ENCODE assay signal across 11 cellular contexts in the genomic region with DNA sequence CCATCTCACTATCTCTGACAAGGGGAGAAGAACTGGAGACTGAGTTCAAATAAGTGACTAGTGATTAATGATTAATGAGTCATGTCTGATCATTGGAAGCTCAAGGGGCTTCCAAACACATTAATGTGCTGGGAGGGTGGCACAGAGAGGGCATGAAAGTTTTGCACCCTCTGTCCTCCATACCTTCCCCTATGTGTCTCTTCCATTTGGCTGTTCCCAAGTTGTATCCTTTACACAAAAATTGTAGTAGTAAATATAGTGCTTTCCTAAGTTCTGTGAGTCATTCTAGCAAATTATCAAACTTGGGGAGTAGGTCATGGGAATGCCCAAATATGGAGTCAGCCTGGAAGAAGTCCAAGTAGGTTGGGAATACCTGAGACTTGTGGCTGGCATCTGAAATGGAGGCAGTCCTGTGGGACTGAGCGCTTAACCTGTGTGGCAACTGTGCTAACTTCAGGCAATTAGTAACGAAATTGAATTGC. TPM values are rescaled to one million over a fixed set of nuclear protein-coding genes. Genes with fewer than 3 reads are reported as not detected.
A peak's percentile ranks its signal among the peaks of the same experiment; 100 is the strongest.
DNase-seq lines count a peak whose midpoint lies in the region; ATAC-seq, FAIRE-seq and TF ChIP-seq lines count a peak whose summit lies in the region.
"Had no signal": no experiment of that assay in that cellular context is flagged by ENCODE, and none has a peak within 500 bp of the region (broad histone marks: within the 10 kb centered on the region; RNA-seq: fewer than 3 reads in every experiment).

No MANE protein-coding gene starts in this region.

- H3K4me3 ChIP-seq in A549 (0 out of 3 replicates have a peak overlapping the region, but pooled peaks have one; percentile 69), HEK293 (ENCODE audit: low read depth, low read length) (no peak overlapping the region; the same call in 1 of the 2 replicates), K562 (no peak overlapping the region), kidney (ENCODE audit: low read length in 2 of 2) (peak overlapping the region in 1 of 2 donors; percentile 26)
- H3K4me3 ChIP-seq: uterus had no signal

- peaks cover 87% of the 10 kb centered on the region for H3K79me2 ChIP-seq in K562 (ENCODE audit: control insufficient read depth, insufficient read depth, low read length)

- 6% methylated on average over 2 of the region's 2 CpGs for WGBS in A549 (ENCODE audit: missing lambda C conversion rate)
- 39% methylated on average over 2 of the region's 2 CpGs for WGBS in K562 (ENCODE audit: insufficient coverage, low coverage, missing lambda C conversion rate)

- peak overlapping the region; percentile 80 to 83 for H3K27ac ChIP-seq in A549
- H3K27ac ChIP-seq in HEK293 (ENCODE audit: extremely low read depth, low read depth, low read length): no peak overlapping the region; the same call in 1 of the 2 replicates
- H3K27ac ChIP-seq in K562 (ENCODE audit: extremely low read depth, low read depth, low read length): peak overlapping the region; percentile 62
- peak overlapping the region; percentile 30 to 60 for H3K27ac ChIP-seq in kidney (ENCODE audit: low read depth in 2 of 2, low read length in 2 of 2)
- H3K27ac ChIP-seq: uterus had no signal

- H4K20me1 ChIP-seq in K562 (replicated peaks; ENCODE audit: control insufficient read depth, insufficient read depth, low read length): no peaks in the 10 kb centered on the region

- H3K9ac ChIP-seq in K562 (ENCODE audit: insufficient read depth in 1 of 2, low read depth in 2 of 2, low read length in 2 of 2): peak overlapping the region in 1 of 2 experiments; percentile 13; a peak in 1 of 4 replicates
- no peak overlapping the region for H3K9ac ChIP-seq in kidney (ENCODE audit: low read length in 2 of 2)

- peak in 1 of 2 experiments; percentile 89 for DNase-seq in A549 (ENCODE audit: low read depth in 1 of 2, low spot score in 1 of 2)
- DNase-seq in K562 (ENCODE audit: extremely low read depth in 1 of 4, low spot score in 3 of 4): peak in 1 of 4 experiments; percentile 67
- DNase-seq in kidney: no peak
- DNase-seq in NCI-H82 (lab: John Stamatoyannopoulos, UW): no peak
- no peak for DNase-seq in Kasumi-1 (lab: John Stamatoyannopoulos, UW)
- no peak for DNase-seq in NCI-H187 treated with DMSO at 0.1 percent for 48 hours (lab: John Stamatoyannopoulos, UW)
- DNase-seq: effector CD4-positive, alpha-beta T cell; NCI-H1092 treated with DMSO at 0.1 percent for 48 hours; uterus had no signal

- CTCF ChIA-PET in A549 (lab: Yijun Ruan, JAX) (no interaction called here), HEK293 (lab: Yijun Ruan, JAX) (interaction anchor here (0.9 kb wide), 1 partner anchor 19 kb away, joined by 3 read pairs; no protein-coding TSS in a partner anchor), K562 (lab: Yijun Ruan, JAX; ENCODE audit: low intra/inter-chr PET ratio) (no interaction called here)

- POLR2A ChIA-PET in A549 (lab: Yijun Ruan, JAX): no interaction called here
- POLR2A ChIA-PET in HEK293 (lab: Yijun Ruan, JAX): no interaction called here
- POLR2A ChIA-PET in K562 (lab: Yijun Ruan, JAX): interaction anchor here (0.6 kb wide), 1 partner anchor 139 kb away, joined by 3 read pairs; no protein-coding TSS in a partner anchor

- peak overlapping the region; percentile 82 for H3K4me2 ChIP-seq in A549
- H3K4me2 ChIP-seq in K562 (ENCODE audit: insufficient read depth, low read length): peak overlapping the region; percentile 67

- H3K9me3 ChIP-seq in A549 (no peaks in the 10 kb centered on the region), HEK293 (ENCODE audit: control insufficient read depth, insufficient read depth, low read depth, low read length) (no peaks in the 10 kb centered on the region), K562 (replicated peaks; ENCODE audit: control insufficient read depth, insufficient read depth, low read depth, low read length) (no peaks in the 10 kb centered on the region), kidney (ENCODE audit: control insufficient read depth in 1 of 2, low read length in 2 of 2) (no peaks in the 10 kb centered on the region)
- H3K9me3 ChIP-seq: uterus had no signal

- H3K4me1 ChIP-seq in A549 (peaks cover 41% of the 10 kb centered on the region), HEK293 (ENCODE audit: control insufficient read depth, insufficient read depth, low read length) (no peaks in the 10 kb centered on the region), K562 (replicated peaks in 1 of 2; ENCODE audit: control insufficient read depth in 2 of 2, insufficient read depth in 2 of 2, low read length in 2 of 2) (peaks cover 4 to 16% of the 10 kb centered on the region in 2 experiments; a peak in 4 of 5 replicates), kidney (ENCODE audit: control insufficient read depth in 1 of 2, insufficient read depth in 1 of 2, low read depth in 1 of 2, low read length in 2 of 2) (peaks cover 0 to 4% of the 10 kb centered on the region in 2 donors)
- H3K4me1 ChIP-seq: uterus had no signal

- TF ChIP-seq RAD21 in A549 (conservative IDR thresholded peaks at IDR 0.05 in 1 of 2, IDR thresholded peaks at IDR 0.05 in 1 of 2) (no peak), K562 (CRISPR knock-in tag; conservative IDR thresholded peaks at IDR 0.05 in 1 of 2, IDR thresholded peaks at IDR 0.05 in 1 of 2) (no peak)

- TF ChIP-seq CTCF in A549 (IDR thresholded peaks at IDR 0.05) (no peak), HEK293 (tag by site-specific recombination; IDR thresholded peaks at IDR 0.05) (no peak), K562 (IDR thresholded peaks at IDR 0.05 in 2 of 3, conservative IDR thresholded peaks at IDR 0.05 in 1 of 3; ENCODE audit: insufficient read depth in 2 of 3, low read depth in 1 of 3, low read length in 3 of 3) (no peak), kidney (IDR thresholded peaks at IDR 0.05; ENCODE audit: borderline replicate concordance, extremely low read depth, insufficient read depth) (no peak)

- H3K36me3 ChIP-seq in HEK293 (ENCODE audit: control insufficient read depth in 2 of 2, insufficient read depth in 1 of 2, low read length in 2 of 2) (peaks cover 0 to 2% of the 10 kb centered on the region in 2 experiments; a peak in 1 of 3 replicates), K562 (ENCODE audit: control insufficient read depth, insufficient read depth, low read length) (peaks cover 2% of the 10 kb centered on the region; the same call in 1 of the 3 replicates), kidney (ENCODE audit: control insufficient read depth in 1 of 2, insufficient read depth in 2 of 2, low read length in 2 of 2) (no peaks in the 10 kb centered on the region)
- H3K36me3 ChIP-seq: uterus had no signal

- FAIRE-seq in A549 (lab: Jason Lieb, UNC) (no peak), K562 (lab: Jason Lieb, UNC) (peak; percentile 11), kidney (lab: Jason Lieb, UNC) (peak; percentile 65)

- H2AFZ ChIP-seq in K562 (ENCODE audit: low read depth, low read length): peak overlapping the region; percentile 57

- no peak for TF ChIP-seq POLR2A in A549 (IDR thresholded peaks at IDR 0.05; ENCODE audit: low read length)
- TF ChIP-seq POLR2A in K562 (conservative IDR thresholded peaks at IDR 0.05): no peak

- TF ChIP-seq EP300 in A549 (IDR thresholded peaks at IDR 0.05) (no peak), K562 (IDR thresholded peaks at IDR 0.05; ENCODE audit: low read length) (no peak)

- intact Hi-C loops in K562 (cut with micrococcal nuclease): no loop called here
- intact Hi-C loops in kidney (cut with DNase I): no loop called here

- no TSS peak for BruUV-seq in K562 (replicated peaks; lab: Mats Ljungman, UMichigan)

- H3K27me3 ChIP-seq in K562 (ENCODE audit: control insufficient read depth in 2 of 2, insufficient read depth in 2 of 2, low read length in 2 of 2): no peaks in the 10 kb centered on the region
- H3K27me3 ChIP-seq: uterus had no signal

- ATAC-seq in A549 (peak; percentile 6 to 35; a peak in 5 of 6 replicates), K562 (peak; percentile 1; the same call in 2 of the 3 replicates), GM18873 (IDR thresholded peaks at IDR 0.05; ENCODE audit: low FRiP score, unreplicated experiment) (no peak)

- in situ Hi-C loops in K562 (cut with MboI): no loop called here

- no peaks in the 10 kb centered on the region for H3K9me1 ChIP-seq in K562 (ENCODE audit: control insufficient read depth, insufficient read depth, low read length)

RNA-seq across cellular contexts. Expression of gene FAM200B, which starts 4.1 kb away (rescaled TPM):
- polyA plus RNA-seq in A549 (2011; rRNA removed): 32.7 and 40.8 TPM in 2 replicates
- 18.8 and 21.4 TPM in 2 replicates for polyA plus RNA-seq in A549 (2012; cell fraction: cytosol; rRNA removed)
- 6.7 and 14.4 TPM in 2 replicates for polyA plus RNA-seq in A549 (2012; cell fraction: nucleus; rRNA removed)
- polyA plus RNA-seq in A549 (2017; fragmentation: RNase III; extraction: RNeasy Plus Mini Kit Qiagen cat#74134 plus additional on column Dnase treatment): 40.9 to 41.9 TPM (median 41.6 TPM) in 3 replicates
- polyA minus RNA-seq in A549 (2011; rRNA and poly(A)+ RNA removed): 4.5 and 4.8 TPM in 2 replicates
- total RNA-seq in K562 (2011; cell fraction: chromatin; rRNA removed; ENCODE audit: low replicate concordance): 8.1 and 22.4 TPM in 2 replicates
- 4.8 and 5.4 TPM in 2 replicates for total RNA-seq in K562 (2011; cell fraction: nucleolus; rRNA removed)
- total RNA-seq in K562 (2011; cell fraction: nucleoplasm; rRNA removed): 8.8 and 11.5 TPM in 2 replicates
- total RNA-seq in K562 (2014; rRNA removed): 17.4 and 21.3 TPM in 2 replicates
- 25.5 and 31.8 TPM in 2 replicates for total RNA-seq in K562 (2014; rRNA removed; fragmentation: Illumina TruSeq; extraction: Trizol)
- total RNA-seq in K562 (2015; rRNA removed; fragmentation: Illumina TruSeq; extraction: Trizol): 33.4 and 36.3 TPM in 2 replicates
- total RNA-seq in K562 (2021): 23.2 and 25.4 TPM in 2 replicates
- polyA plus RNA-seq in K562 (2011; rRNA removed): 21.9 and 22.6 TPM in 2 replicates
- polyA plus RNA-seq in K562 (2011; cell fraction: cytosol; rRNA removed): 5.5 and 12.1 TPM in 2 replicates
- 25.6 and 39.2 TPM in 2 replicates for polyA plus RNA-seq in K562 (2011; cell fraction: nucleus; rRNA removed)
- polyA plus RNA-seq in K562 (2012): 44.3 and 49.2 TPM in 2 replicates
- polyA plus RNA-seq in K562 (2014; fragmentation: Illumina TruSeq; extraction: Trizol): 39.1 and 48.0 TPM in 2 replicates
- polyA plus RNA-seq in K562 (2014; fragmentation: Nextera tagmentation; extraction: Ambion mirVana): 10 to 100 TPM; 23.2 to 27.6 TPM
- polyA plus RNA-seq in K562 (2014; rRNA removed): 23.3 and 30.3 TPM in 2 replicates
- 12.2 and 17.3 TPM in 2 replicates for polyA minus RNA-seq in K562 (2011; rRNA and poly(A)+ RNA removed)
- polyA minus RNA-seq in K562 (2011; cell fraction: cytosol; rRNA and poly(A)+ RNA removed): 5.6 and 8.2 TPM in 2 replicates
- polyA minus RNA-seq in K562 (2011; cell fraction: nucleus; rRNA and poly(A)+ RNA removed): 14.4 and 34.0 TPM in 2 replicates
- 44.0 TPM for total RNA-seq in kidney
- 115 TPM for polyA plus RNA-seq in kidney (ENCODE audit: insufficient read depth, low read depth, low replicate concordance)

RNA-seq across cellular contexts. Expression of gene FBXL5, which starts 22.4 kb away (rescaled TPM):
- polyA plus RNA-seq in A549 (2011; rRNA removed) (33.0 and 45.4 TPM in 2 replicates), A549 (2017; fragmentation: RNase III; extraction: RNeasy Plus Mini Kit Qiagen cat#74134 plus additional on column Dnase treatment) (44.2 to 46.7 TPM (median 44.2 TPM) in 3 replicates), K562 (2011; rRNA removed) (24.3 and 26.5 TPM in 2 replicates), K562 (2014; fragmentation: Illumina TruSeq; extraction: Trizol) (13.2 and 15.9 TPM in 2 replicates), K562 (2014; fragmentation: Nextera tagmentation; extraction: Ambion mirVana) (10 to 100 TPM in 1 of 2 experiments, 1 to 10 TPM in 1; 6.0 to 10.8 TPM), K562 (2014; rRNA removed) (15.5 and 28.9 TPM in 2 replicates), kidney (ENCODE audit: insufficient read depth, low read depth, low replicate concordance) (98.4 TPM)
- 13.0 and 14.3 TPM in 2 replicates for polyA plus RNA-seq in A549 (2012; cell fraction: cytosol; rRNA removed)
- 6.4 and 10.1 TPM in 2 replicates for polyA plus RNA-seq in A549 (2012; cell fraction: nucleus; rRNA removed)
- polyA minus RNA-seq in A549 (2011; rRNA and poly(A)+ RNA removed): 31.1 and 35.3 TPM in 2 replicates
- total RNA-seq in K562 (2011; cell fraction: chromatin; rRNA removed; ENCODE audit: low replicate concordance): 35.4 and 67.8 TPM in 2 replicates
- 35.7 and 50.1 TPM in 2 replicates for total RNA-seq in K562 (2011; cell fraction: nucleolus; rRNA removed)
- total RNA-seq in K562 (2011; cell fraction: nucleoplasm; rRNA removed): 48.0 and 50.8 TPM in 2 replicates
- total RNA-seq in K562 (2014; rRNA removed) (32.1 and 37.9 TPM in 2 replicates), K562 (2014; rRNA removed; fragmentation: Illumina TruSeq; extraction: Trizol) (25.3 and 27.9 TPM in 2 replicates), K562 (2015; rRNA removed; fragmentation: Illumina TruSeq; extraction: Trizol) (29.0 and 35.2 TPM in 2 replicates), K562 (2021) (22.1 and 23.5 TPM in 2 replicates), kidney (95.3 TPM)
- polyA plus RNA-seq in K562 (2011; cell fraction: cytosol; rRNA removed): 10.0 and 12.9 TPM in 2 replicates
- 25.4 and 27.0 TPM in 2 replicates for polyA plus RNA-seq in K562 (2011; cell fraction: nucleus; rRNA removed)
- 16.8 and 33.6 TPM in 2 replicates for polyA plus RNA-seq in K562 (2012)
- 37.8 and 49.9 TPM in 2 replicates for polyA minus RNA-seq in K562 (2011; rRNA and poly(A)+ RNA removed)
- polyA minus RNA-seq in K562 (2011; cell fraction: cytosol; rRNA and poly(A)+ RNA removed): 11.3 and 16.2 TPM in 2 replicates
- polyA minus RNA-seq in K562 (2011; cell fraction: nucleus; rRNA and poly(A)+ RNA removed): 46.7 and 68.4 TPM in 2 replicates

RNA-seq across cellular contexts. Expression of gene BST1, which starts 25.3 kb away (rescaled TPM):
- polyA plus RNA-seq in A549 (2011; rRNA removed): 11.7 and 13.6 TPM in 2 replicates
- 9.0 and 11.6 TPM in 2 replicates for polyA plus RNA-seq in A549 (2012; cell fraction: cytosol; rRNA removed)
- 7.1 and 9.3 TPM in 2 replicates for polyA plus RNA-seq in A549 (2012; cell fraction: nucleus; rRNA removed)
- 16.0 to 18.3 TPM (median 16.4 TPM) in 3 replicates for polyA plus RNA-seq in A549 (2017; fragmentation: RNase III; extraction: RNeasy Plus Mini Kit Qiagen cat#74134 plus additional on column Dnase treatment)
- 2.8 and 3.9 TPM in 2 replicates for polyA minus RNA-seq in A549 (2011; rRNA and poly(A)+ RNA removed)
- not detected in 2 replicates for total RNA-seq in K562 (2011; cell fraction: chromatin; rRNA removed; ENCODE audit: low replicate concordance)
- total RNA-seq in K562 (2011; cell fraction: nucleolus; rRNA removed): not detected in 2 replicates
- total RNA-seq in K562 (2011; cell fraction: nucleoplasm; rRNA removed): not detected in 2 replicates
- not detected in 2 replicates for total RNA-seq in K562 (2014; rRNA removed)
- total RNA-seq in K562 (2014; rRNA removed; fragmentation: Illumina TruSeq; extraction: Trizol): not detected in 2 replicates
- total RNA-seq in K562 (2015; rRNA removed; fragmentation: Illumina TruSeq; extraction: Trizol): not detected in 2 replicates
- total RNA-seq in K562 (2021): not detected in 2 replicates
- polyA plus RNA-seq in K562 (2011; rRNA removed): 0.07 TPM in 2 replicates
- polyA plus RNA-seq in K562 (2011; cell fraction: cytosol; rRNA removed): 0.04 TPM in 1 of 2 replicates, not detected in the other
- 0.20 TPM in 1 of 2 replicates, not detected in the other for polyA plus RNA-seq in K562 (2011; cell fraction: nucleus; rRNA removed)
- 0.12 and 0.42 TPM in 2 replicates for polyA plus RNA-seq in K562 (2012)
- polyA plus RNA-seq in K562 (2014; fragmentation: Illumina TruSeq; extraction: Trizol): not detected in 2 replicates
- polyA plus RNA-seq in K562 (2014; fragmentation: Nextera tagmentation; extraction: Ambion mirVana): under 1 TPM; 0.04 to 0.38 TPM
- polyA plus RNA-seq in K562 (2014; rRNA removed): not detected in 2 replicates
- polyA minus RNA-seq in K562 (2011; rRNA and poly(A)+ RNA removed): 0.39 TPM in 1 of 2 replicates, not detected in the other
- not detected in 2 replicates for polyA minus RNA-seq in K562 (2011; cell fraction: cytosol; rRNA and poly(A)+ RNA removed)
- polyA minus RNA-seq in K562 (2011; cell fraction: nucleus; rRNA and poly(A)+ RNA removed): not detected in 2 replicates
- total RNA-seq in kidney: 5.3 TPM
- 19.0 TPM for polyA plus RNA-seq in kidney (ENCODE audit: insufficient read depth, low read depth, low replicate concordance)

Comparison
In these comparisons a context has a peak if more than half of its experiments do, and no peak if none do; other contexts are left out.
1. RNA of gene BST1, which starts 25.3 kb away (polyA plus RNA-seq): 19.0 TPM in kidney (single experiment) and 7.1 to 18.3 TPM in A549; 0.04 to 0.42 TPM in K562; every median in the first group is over 4 times any median in the second.